Comparison of ENCODE assay signal across 8 cellular contexts in genomic region chr7:155206286-155207020, GRCh38.
A peak's percentile ranks its signal among the peaks of the same experiment; 100 is the strongest.
DNase-seq lines count a peak whose midpoint lies in the region; ATAC-seq and TF ChIP-seq lines count a peak whose summit lies in the region.

No MANE protein-coding gene starts in this region.

- ATAC-seq in GM21786 (IDR thresholded peaks at IDR 0.05; ENCODE audit: unreplicated experiment): peak; percentile 36

- TF ChIP-seq CTCF in NB4 (IDR thresholded peaks at IDR 0.05; ENCODE audit: low read depth, low read length): no peak
- no peak for TF ChIP-seq CTCF in progenitor cell of endocrine pancreas (IDR thresholded peaks at IDR 0.05; ENCODE audit: unreplicated experiment)
- TF ChIP-seq CTCF in dorsolateral prefrontal cortex (IDR thresholded peaks at IDR 0.05 in 54 of 56, conservative IDR thresholded peaks at IDR 0.05 in 2 of 56; ENCODE audit: low read depth in 1 of 56, partially characterized antibody in 56 of 56): no peak

- peak overlapping the region in 24 of 59 donors; percentile 13 to 82 (median 44) for H3K27ac ChIP-seq in dorsolateral prefrontal cortex

- no peak for TF ChIP-seq POLR2A in NB4 (IDR thresholded peaks at IDR 0.05; ENCODE audit: extremely low read depth, insufficient read length)

- intact Hi-C loops in dorsolateral prefrontal cortex (cut with DNase I): no loop called here

- H3K9me3 Mint-ChIP-seq in progenitor cell of endocrine pancreas (ENCODE audit: low read depth): peaks cover 3% of the 10 kb centered on the region

- H3K27me3 Mint-ChIP-seq in progenitor cell of endocrine pancreas: peaks cover 35% of the 10 kb centered on the region

- H3K27ac Mint-ChIP-seq in progenitor cell of endocrine pancreas: peak overlapping the region; percentile 37

- peaks cover 0 to 9% (median 0%) of the 10 kb centered on the region in 45 donors for H3K27me3 ChIP-seq in dorsolateral prefrontal cortex

- H3K36me3 Mint-ChIP-seq in progenitor cell of endocrine pancreas (ENCODE audit: insufficient read depth): no peaks in the 10 kb centered on the region

- no peaks in the 10 kb centered on the region for H3K4me1 Mint-ChIP-seq in progenitor cell of endocrine pancreas (ENCODE audit: low read depth)

- DNase-seq in Daoy (ENCODE audit: low read depth) (peak; percentile 99), NB4 (ENCODE audit: low read depth) (peak; percentile 95), fibroblast of gingiva (ENCODE audit: low read depth) (peak; percentile 87), progenitor cell of endocrine pancreas (ENCODE audit: low spot score, unreplicated experiment) (no peak), ureter (ENCODE audit: low spot score) (peak; percentile 61), dorsolateral prefrontal cortex (no peak)
- peak; percentile 60 for DNase-seq in activated CD8-positive, alpha-beta memory T cell treated with anti-CD3 and anti-CD28 coated beads, Interleukin-2, amount 50 U/mL, for 24 hours (ENCODE audit: extremely low read depth)

- no peak overlapping the region for H3K4me3 Mint-ChIP-seq in progenitor cell of endocrine pancreas (ENCODE audit: low read depth)

- peak overlapping the region; percentile 61 for H3K4me3 ChIP-seq in NB4 (ENCODE audit: low read depth, low read length)
- peak overlapping the region in 10 of 59 donors; percentile 7 to 53 (median 26) for H3K4me3 ChIP-seq in dorsolateral prefrontal cortex

Comparison
In these comparisons a context has a peak if more than half of its experiments do, and no peak if none do; other contexts are left out.
1. DNase-seq: peak in Daoy (single experiment), NB4 (single experiment), activated CD8-positive, alpha-beta memory T cell treated with anti-CD3 and anti-CD28 coated beads, Interleukin-2, amount 50 U/mL, for 24 hours (single experiment), fibroblast of gingiva (single experiment) and ureter (single experiment); none in progenitor cell of endocrine pancreas (single experiment) and dorsolateral prefrontal cortex (0 of 10).